Comparison of ENCODE assay signal across 17 cellular contexts in the genomic region with DNA sequence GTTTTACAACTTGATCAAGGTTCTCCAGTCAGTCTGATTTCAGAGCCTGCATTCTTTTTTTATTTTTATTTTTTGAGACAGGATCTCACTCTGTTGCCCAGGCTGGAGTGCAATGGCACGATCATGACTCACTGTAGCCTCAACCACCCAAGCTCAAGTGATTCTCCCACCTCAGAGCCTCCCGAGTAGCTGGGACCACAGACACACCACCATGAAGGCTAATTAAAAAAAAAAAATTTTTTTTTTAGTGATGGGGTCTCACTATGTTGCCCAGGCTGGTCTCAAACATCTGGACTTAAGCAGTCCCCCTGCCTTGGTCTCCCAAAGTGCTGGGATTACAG.
DNase-seq lines count a peak whose midpoint lies in the region; ATAC-seq and TF ChIP-seq lines count a peak whose summit lies in the region.
"Had no signal": no experiment of that assay in that cellular context is flagged by ENCODE, and none has a peak within 500 bp of the region (broad histone marks: within the 10 kb centered on the region; RNA-seq: fewer than 3 reads in every experiment).

No MANE protein-coding gene starts in this region.

- no peak overlapping the region for H3K27ac Mint-ChIP-seq in stimulated activated naive B cell treated with anti-CD40 and anti-IgM and Interleukin-4, amounts not matched to agents 10 μg/mL and 1 μg/mL and 100 μg/mL, for 72 hours
- no peak overlapping the region for H3K27ac Mint-ChIP-seq in activated naive CD8-positive, alpha-beta T cell treated with anti-CD3 and anti-CD28 coated beads, Interleukin-2, amount 50 U/mL, for 24 hours
- H3K27ac Mint-ChIP-seq: activated CD4-positive, alpha-beta T cell treated with anti-CD3 and anti-CD28 coated beads, Interleukin-2, amount 10 ng/mL, durations not matched to agents 24 days and 14 days; activated naive CD4-positive, alpha-beta T cell treated with anti-CD3 and anti-CD28 coated beads, Interleukin-2, amount 50 U/mL, for 24 hours; T-helper 17 cell had no signal

- no peak overlapping the region for H2AFZ ChIP-seq in smooth muscle cell (ENCODE audit: low read depth)

- H3K4me3 ChIP-seq in RWPE2 (ENCODE audit: severe bottlenecking), result no peak overlapping the region
- no peak overlapping the region for H3K4me3 ChIP-seq in esophagus muscularis mucosa
- H3K4me3 ChIP-seq in smooth muscle cell, result no peak overlapping the region

- no peaks in the 10 kb centered on the region for H4K20me1 ChIP-seq in smooth muscle cell (ENCODE audit: low read depth)

- H3K4me1 Mint-ChIP-seq in stimulated activated naive B cell treated with anti-CD40 and anti-IgM and Interleukin-4, amounts not matched to agents 10 μg/mL and 1 μg/mL and 100 μg/mL, for 72 hours, result no peaks in the 10 kb centered on the region
- H3K4me1 Mint-ChIP-seq in activated naive CD8-positive, alpha-beta T cell treated with anti-CD3 and anti-CD28 coated beads, Interleukin-2, amount 50 U/mL, for 24 hours, result no peaks in the 10 kb centered on the region
- H3K4me1 Mint-ChIP-seq: activated CD4-positive, alpha-beta T cell treated with anti-CD3 and anti-CD28 coated beads, Interleukin-2, amount 10 ng/mL, durations not matched to agents 24 days and 14 days; activated naive CD4-positive, alpha-beta T cell treated with anti-CD3 and anti-CD28 coated beads, Interleukin-2, amount 50 U/mL, for 24 hours; T-helper 17 cell had no signal

- H3K4me1 ChIP-seq in RWPE2 (ENCODE audit: insufficient read depth, poor library complexity, severe bottlenecking) (peaks cover 25% of the 10 kb centered on the region), esophagus muscularis mucosa (peaks cover 16 to 30% (median 27%) of the 10 kb centered on the region in 4 donors), smooth muscle cell (ENCODE audit: low read depth) (peaks cover 8% of the 10 kb centered on the region)

- TF ChIP-seq CTCF in RWPE2 (IDR thresholded peaks at IDR 0.05; ENCODE audit: poor library complexity, severe bottlenecking), result no peak
- no peak for TF ChIP-seq CTCF in esophagus muscularis mucosa (IDR thresholded peaks at IDR 0.05)
- TF ChIP-seq CTCF in smooth muscle cell (IDR thresholded peaks at IDR 0.05; ENCODE audit: borderline replicate concordance, insufficient read depth, poor library complexity, severe bottlenecking), result no peak

- no peaks in the 10 kb centered on the region for H3K79me2 ChIP-seq in smooth muscle cell (ENCODE audit: low read depth)

- no peaks in the 10 kb centered on the region for H3K36me3 ChIP-seq in RWPE2 (ENCODE audit: low read depth)
- H3K36me3 ChIP-seq in esophagus muscularis mucosa, result no peaks in the 10 kb centered on the region
- no peaks in the 10 kb centered on the region for H3K36me3 ChIP-seq in smooth muscle cell (ENCODE audit: low read depth)

- H3K9me3 Mint-ChIP-seq in stimulated activated naive B cell treated with anti-CD40 and anti-IgM and Interleukin-4, amounts not matched to agents 10 μg/mL and 1 μg/mL and 100 μg/mL, for 72 hours, result no peaks in the 10 kb centered on the region
- H3K9me3 Mint-ChIP-seq in activated naive CD8-positive, alpha-beta T cell treated with anti-CD3 and anti-CD28 coated beads, Interleukin-2, amount 50 U/mL, for 24 hours, result no peaks in the 10 kb centered on the region
- H3K9me3 Mint-ChIP-seq: activated CD4-positive, alpha-beta T cell treated with anti-CD3 and anti-CD28 coated beads, Interleukin-2, amount 10 ng/mL, durations not matched to agents 24 days and 14 days; activated naive CD4-positive, alpha-beta T cell treated with anti-CD3 and anti-CD28 coated beads, Interleukin-2, amount 50 U/mL, for 24 hours had no signal

- intact Hi-C loops in esophagus muscularis mucosa (cut with DNase I), result no loop called here

- H3K27ac ChIP-seq in RWPE2 (ENCODE audit: poor library complexity, severe bottlenecking) (peak overlapping the region; percentile 86), esophagus muscularis mucosa (replicated peaks in 1 of 4) (peak overlapping the region; percentile 63 to 75 (median 72)), smooth muscle cell (ENCODE audit: low read depth) (peak overlapping the region; percentile 95)
- H3K27ac ChIP-seq: C4-2B had no signal

- ATAC-seq in RWPE2 (ENCODE audit: low read depth), result no peak
- ATAC-seq in stimulated activated naive B cell treated with anti-CD40 and anti-IgM and Interleukin-4, amounts not matched to agents 10 μg/mL and 1 μg/mL and 100 μg/mL, for 72 hours (replicated peaks), result no peak
- no peak for ATAC-seq in activated naive CD8-positive, alpha-beta T cell treated with anti-CD3 and anti-CD28 coated beads, Interleukin-2, amount 50 U/mL, for 24 hours
- no peak for ATAC-seq in HG03460 (IDR thresholded peaks at IDR 0.05; ENCODE audit: unreplicated experiment)
- ATAC-seq: esophagus mucosa, T-helper 17 cell had no signal

- peaks cover 9% of the 10 kb centered on the region for H3F3A ChIP-seq in smooth muscle cell (ENCODE audit: low read depth)

- no peak for TF ChIP-seq EP300 in esophagus muscularis mucosa (IDR thresholded peaks at IDR 0.05)

- peak; percentile 68 for DNase-seq in ELR (ENCODE audit: low read depth)
- no peak for DNase-seq in RWPE2 (ENCODE audit: low spot score)
- no peak for DNase-seq in esophagus muscularis mucosa (ENCODE audit: extremely low spot score)
- no peak for DNase-seq in smooth muscle cell (lab: John Stamatoyannopoulos, UW; ENCODE audit: unreplicated experiment)
- DNase-seq in NCI-H82 treated with DMSO at 0.1 percent for 48 hours (lab: John Stamatoyannopoulos, UW; ENCODE audit: unreplicated experiment), result no peak
- DNase-seq in stimulated activated naive B cell treated with anti-CD40 and anti-IgM and Interleukin-4, amounts not matched to agents 10 μg/mL and 1 μg/mL and 100 μg/mL, for 72 hours, result no peak
- DNase-seq in activated naive CD8-positive, alpha-beta T cell treated with anti-CD3 and anti-CD28 coated beads, Interleukin-2, amount 50 U/mL, for 24 hours, result no peak
- DNase-seq: activated CD4-positive, alpha-beta T cell treated with anti-CD3 and anti-CD28 coated beads, Interleukin-2, amount 10 ng/mL, durations not matched to agents 24 days and 14 days; effector memory CD4-positive, alpha-beta T cell; NCI-H1048; NCI-H187 treated with DMSO at 0.1 percent for 48 hours; NCI-H748 treated with DMSO at 0.1 percent for 48 hours; T-helper 17 cell had no signal

- H3K36me3 Mint-ChIP-seq in stimulated activated naive B cell treated with anti-CD40 and anti-IgM and Interleukin-4, amounts not matched to agents 10 μg/mL and 1 μg/mL and 100 μg/mL, for 72 hours, result no peaks in the 10 kb centered on the region
- H3K36me3 Mint-ChIP-seq in activated naive CD8-positive, alpha-beta T cell treated with anti-CD3 and anti-CD28 coated beads, Interleukin-2, amount 50 U/mL, for 24 hours (ENCODE audit: low read depth), result no peaks in the 10 kb centered on the region
- H3K36me3 Mint-ChIP-seq: activated naive CD4-positive, alpha-beta T cell treated with anti-CD3 and anti-CD28 coated beads, Interleukin-2, amount 50 U/mL, for 24 hours had no signal

- H3K27me3 ChIP-seq in RWPE2 (ENCODE audit: insufficient read depth, poor library complexity, severe bottlenecking) (no peaks in the 10 kb centered on the region), esophagus muscularis mucosa (no peaks in the 10 kb centered on the region), smooth muscle cell (ENCODE audit: low read depth) (no peaks in the 10 kb centered on the region)

- 86% methylated on average over 2 of the region's 2 CpGs for WGBS in esophagus muscularis mucosa
- 68% methylated on average over 2 of the region's 2 CpGs for WGBS in smooth muscle cell (ENCODE audit: low lambda C conversion rate)

- no peak overlapping the region for H3K9ac ChIP-seq in smooth muscle cell (ENCODE audit: low read depth)

- H3K9me3 ChIP-seq in RWPE2 (ENCODE audit: severe bottlenecking), result peaks cover 3% of the 10 kb centered on the region
- no peaks in the 10 kb centered on the region for H3K9me3 ChIP-seq in esophagus muscularis mucosa
- H3K9me3 ChIP-seq in smooth muscle cell (replicated peaks; ENCODE audit: low read depth), result no peaks in the 10 kb centered on the region

- H3K4me2 ChIP-seq in smooth muscle cell, result no peak overlapping the region

- H3K4me3 Mint-ChIP-seq in stimulated activated naive B cell treated with anti-CD40 and anti-IgM and Interleukin-4, amounts not matched to agents 10 μg/mL and 1 μg/mL and 100 μg/mL, for 72 hours, result no peak overlapping the region
- no peak overlapping the region for H3K4me3 Mint-ChIP-seq in activated naive CD8-positive, alpha-beta T cell treated with anti-CD3 and anti-CD28 coated beads, Interleukin-2, amount 50 U/mL, for 24 hours
- H3K4me3 Mint-ChIP-seq: activated CD4-positive, alpha-beta T cell treated with anti-CD3 and anti-CD28 coated beads, Interleukin-2, amount 10 ng/mL, durations not matched to agents 24 days and 14 days; activated naive CD4-positive, alpha-beta T cell treated with anti-CD3 and anti-CD28 coated beads, Interleukin-2, amount 50 U/mL, for 24 hours; T-helper 17 cell had no signal

- TF ChIP-seq POLR2A in esophagus muscularis mucosa (IDR thresholded peaks at IDR 0.05; ENCODE audit: low read depth), result no peak

- H3K27me3 Mint-ChIP-seq in stimulated activated naive B cell treated with anti-CD40 and anti-IgM and Interleukin-4, amounts not matched to agents 10 μg/mL and 1 μg/mL and 100 μg/mL, for 72 hours, result peaks cover 12 to 13% of the 10 kb centered on the region in 2 donors
- peaks cover 2% of the 10 kb centered on the region for H3K27me3 Mint-ChIP-seq in activated naive CD8-positive, alpha-beta T cell treated with anti-CD3 and anti-CD28 coated beads, Interleukin-2, amount 50 U/mL, for 24 hours
- H3K27me3 Mint-ChIP-seq: activated CD4-positive, alpha-beta T cell treated with anti-CD3 and anti-CD28 coated beads, Interleukin-2, amount 10 ng/mL, durations not matched to agents 24 days and 14 days had no signal
